In the genomic region with DNA sequence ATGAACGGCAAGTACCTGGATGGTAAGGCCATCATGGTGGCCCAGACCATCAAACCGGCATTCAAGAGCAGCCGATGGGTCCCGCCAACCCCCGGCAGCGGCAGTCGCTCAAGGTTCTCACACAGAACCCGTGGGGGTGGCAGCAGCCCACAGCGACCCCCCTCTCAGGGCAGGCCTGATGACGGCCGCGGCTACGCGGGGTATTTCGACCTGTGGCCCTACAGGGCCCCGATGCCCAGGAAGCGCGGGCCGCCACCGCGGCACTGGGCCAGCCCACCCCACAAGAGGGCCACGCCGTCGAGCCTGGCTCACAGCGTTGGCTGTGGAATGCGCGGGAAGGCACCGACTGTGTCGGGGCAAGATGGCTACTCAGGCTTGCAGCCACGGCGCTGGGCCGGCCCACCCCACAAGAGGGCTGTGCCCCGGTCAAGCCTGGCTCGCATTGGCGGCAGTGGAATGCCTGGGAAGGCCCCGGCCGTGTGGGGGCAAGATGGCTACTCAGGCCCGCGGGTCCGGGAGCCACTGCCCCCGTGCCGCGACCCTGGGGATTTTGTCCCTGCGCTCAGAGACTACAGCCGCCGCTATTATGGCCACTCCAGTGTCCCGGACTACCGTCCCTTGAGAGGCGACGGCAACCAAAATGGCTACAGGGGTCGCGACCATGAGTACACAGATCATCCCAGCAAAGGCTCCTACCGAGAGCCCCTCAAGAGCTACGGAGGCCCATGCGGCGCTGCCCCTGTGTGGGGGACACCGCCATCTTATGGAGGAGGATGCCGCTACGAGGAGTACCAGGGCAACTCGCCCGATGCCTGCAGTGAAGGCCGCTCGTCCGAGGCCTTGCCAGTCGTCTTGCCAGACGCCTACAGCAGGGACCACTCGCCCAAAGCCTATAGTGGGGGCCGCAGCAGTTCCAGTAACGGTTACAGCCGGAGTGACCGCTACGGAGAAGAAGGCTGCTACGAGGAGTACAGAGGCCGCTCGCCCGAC, we compare ENCODE assay signal across 39 cellular contexts. TPM values are rescaled to one million over a fixed set of nuclear protein-coding genes. Genes with fewer than 3 reads are reported as not detected.
"Had no signal": no experiment of that assay in that cellular context is flagged by ENCODE, and none has a peak within 500 bp of the region (broad histone marks: within the 10 kb centered on the region; RNA-seq: fewer than 3 reads in every experiment).

No MANE protein-coding gene starts in this region.

- H3K4me1 ChIP-seq: body of pancreas, breast epithelium had no signal

- H3K27ac Mint-ChIP-seq: activated B cell treated with CpG ODN at 0.5 μM for 24 hours; activated CD4-positive, alpha-beta memory T cell treated with anti-CD3 and anti-CD28 coated beads for 36 hours; activated CD4-positive, alpha-beta T cell treated with anti-CD3 and anti-CD28 coated beads, Interleukin-2, amount 10 ng/mL, durations not matched to agents 24 days and 14 days; activated CD8-positive, alpha-beta T cell treated with anti-CD3 and anti-CD28 coated beads for 36 hours; activated naive CD4-positive, alpha-beta T cell treated with anti-CD3 and anti-CD28 coated beads for 36 hours; activated naive CD8-positive, alpha-beta T cell treated with anti-CD3 and anti-CD28 coated beads for 36 hours; activated T-cell treated with anti-CD3 and anti-CD28 coated beads, Interleukin-2, amount 50 U/mL, for 72 hours; activated T-helper 1 cell treated with anti-CD3 and anti-CD28 coated beads, Interleukin-12 subunit alpha, Interleukin-12 subunit beta, Interleukin-2, Interleukin-4 antibody, amounts not matched to agents 30 ng/mL and 10 ng/mL and 1 ng/mL, durations not matched to agents 14 hours and 24 hours and 36 hours; activated T-helper 17 cell treated with anti-CD3 and anti-CD28 coated beads, Interleukin-2, amount 50 U/mL, for 72 hours; T-helper 1 cell treated with Interleukin-12 subunit alpha and Interleukin-12 subunit beta and Interleukin-4 antibody, amounts not matched to agents 30 μg/mL and 1 μg/mL, for 36 hours; T-helper 2 cell treated with Interferon-gamma antibody and Interleukin-4, amounts not matched to agents 5 μg/mL and 100 μg/mL, for 36 hours had no signal

- H3K27ac ChIP-seq: body of pancreas, brain microvascular endothelial cell, breast epithelium, VCaP had no signal

- H3K9me3 Mint-ChIP-seq: activated B cell treated with CpG ODN at 0.5 μM for 24 hours; activated CD8-positive, alpha-beta T cell treated with anti-CD3 and anti-CD28 coated beads for 36 hours; activated naive CD8-positive, alpha-beta T cell treated with anti-CD3 and anti-CD28 coated beads for 36 hours had no signal

- H3K36me3 Mint-ChIP-seq: activated CD4-positive, alpha-beta memory T cell treated with anti-CD3 and anti-CD28 coated beads for 36 hours; activated naive CD8-positive, alpha-beta T cell treated with anti-CD3 and anti-CD28 coated beads for 36 hours had no signal

- H3K27me3 Mint-ChIP-seq: activated B cell treated with CpG ODN at 0.5 μM for 24 hours; activated CD4-positive, alpha-beta memory T cell treated with anti-CD3 and anti-CD28 coated beads for 36 hours; activated CD4-positive, alpha-beta T cell treated with anti-CD3 and anti-CD28 coated beads, Interleukin-2, amount 10 ng/mL, durations not matched to agents 24 days and 14 days; activated CD8-positive, alpha-beta T cell treated with anti-CD3 and anti-CD28 coated beads for 36 hours; activated naive CD8-positive, alpha-beta T cell treated with anti-CD3 and anti-CD28 coated beads for 36 hours; activated T-helper 17 cell treated with anti-CD3 and anti-CD28 coated beads, Interleukin-2, amount 50 U/mL, for 72 hours had no signal

- H3K36me3 ChIP-seq: brain microvascular endothelial cell, breast epithelium had no signal

- H3K4me3 Mint-ChIP-seq: activated B cell treated with CpG ODN at 0.5 μM for 24 hours; activated CD4-positive, alpha-beta memory T cell treated with anti-CD3 and anti-CD28 coated beads for 36 hours; activated CD4-positive, alpha-beta T cell treated with anti-CD3 and anti-CD28 coated beads, Interleukin-2, amount 10 ng/mL, durations not matched to agents 24 days and 14 days; activated CD8-positive, alpha-beta T cell treated with anti-CD3 and anti-CD28 coated beads for 36 hours; activated naive CD4-positive, alpha-beta T cell treated with anti-CD3 and anti-CD28 coated beads for 36 hours; activated naive CD8-positive, alpha-beta T cell treated with anti-CD3 and anti-CD28 coated beads for 36 hours; activated T-cell treated with anti-CD3 and anti-CD28 coated beads, Interleukin-2, amount 50 U/mL, for 4 hours; activated T-cell treated with anti-CD3 and anti-CD28 coated beads, Interleukin-2, amount 50 U/mL, for 72 hours; activated T-helper 1 cell treated with anti-CD3 and anti-CD28 coated beads, Interleukin-12 subunit alpha, Interleukin-12 subunit beta, Interleukin-2, Interleukin-4 antibody, amounts not matched to agents 30 ng/mL and 10 ng/mL and 1 ng/mL, durations not matched to agents 14 hours and 24 hours and 36 hours; activated T-helper 17 cell treated with anti-CD3 and anti-CD28 coated beads, Interleukin-2, amount 50 U/mL, for 72 hours; T-helper 1 cell treated with Interleukin-12 subunit alpha and Interleukin-12 subunit beta and Interleukin-4 antibody, amounts not matched to agents 30 μg/mL and 1 μg/mL, for 36 hours; T-helper 2 cell treated with Interferon-gamma antibody and Interleukin-4, amounts not matched to agents 5 μg/mL and 100 μg/mL, for 36 hours had no signal

- H3K4me3 ChIP-seq: body of pancreas, breast epithelium had no signal

- H3K4me1 Mint-ChIP-seq: activated B cell treated with CpG ODN at 0.5 μM for 24 hours; activated CD4-positive, alpha-beta T cell treated with anti-CD3 and anti-CD28 coated beads, Interleukin-2, amount 10 ng/mL, durations not matched to agents 24 days and 14 days; activated naive CD8-positive, alpha-beta T cell treated with anti-CD3 and anti-CD28 coated beads for 36 hours; activated T-helper 17 cell treated with anti-CD3 and anti-CD28 coated beads, Interleukin-2, amount 50 U/mL, for 72 hours had no signal

- DNase-seq: activated B cell treated with CpG ODN at 0.5 μM for 24 hours; activated CD4-positive, alpha-beta memory T cell treated with anti-CD3 and anti-CD28 coated beads for 36 hours; activated CD4-positive, alpha-beta T cell treated with anti-CD3 and anti-CD28 coated beads for 4 hours; activated CD4-positive, alpha-beta T cell treated with anti-CD3 and anti-CD28 coated beads, Interleukin-2, amount 10 ng/mL, durations not matched to agents 24 days and 14 days; activated CD4-positive, alpha-beta T cell treated with anti-CD3 and anti-CD28 coated beads, Interleukin-2, amount 50 U/mL, for 1 hour; activated CD4-positive, alpha-beta T cell treated with anti-CD3 and anti-CD28 coated beads, Interleukin-2, amount 50 U/mL, for 4 hours; activated CD4-positive, CD25-positive, alpha-beta regulatory T cell treated with anti-CD3 and anti-CD28 coated beads, Interleukin-2, amount 50 U/mL, for 72 hours; activated CD8-positive, alpha-beta memory T cell treated with anti-CD3 and anti-CD28 coated beads, Interleukin-2, amount 50 U/mL, for 4 hours; activated CD8-positive, alpha-beta T cell treated with anti-CD3 and anti-CD28 coated beads for 36 hours; activated effector memory CD4-positive, alpha-beta T cell treated with anti-CD3 and anti-CD28 coated beads, Interleukin-2, amount 50 U/mL, for 16 hours; activated gamma-delta T cell treated with Interleukin-2 at 50 U/mL for 16 hours; activated naive CD4-positive, alpha-beta T cell; activated naive CD4-positive, alpha-beta T cell treated with anti-CD3 and anti-CD28 coated beads for 36 hours; activated naive CD4-positive, alpha-beta T cell treated with anti-CD3 and anti-CD28 coated beads, Interleukin-2, amount 50 U/mL, for 16 hours; activated naive CD8-positive, alpha-beta T cell treated with anti-CD3 and anti-CD28 coated beads for 36 hours; activated T-cell treated with anti-CD3 and anti-CD28 coated beads for 4 hours; activated T-cell treated with anti-CD3 and anti-CD28 coated beads, Interleukin-2, amount 50 U/mL, for 1 hour; activated T-cell treated with anti-CD3 and anti-CD28 coated beads, Interleukin-2, amount 50 U/mL, for 4 hours; activated T-cell treated with anti-CD3 and anti-CD28 coated beads, Interleukin-2, amount 50 U/mL, for 72 hours; amygdala; anterior cingulate cortex; body of pancreas; brain microvascular endothelial cell; central memory CD4-positive, alpha-beta T cell; SW 1271; T-helper 1 cell; T-helper 2 cell; T-helper 9 cell had no signal

- FAIRE-seq: astrocyte, TTC549 had no signal

- ATAC-seq: activated CD8-positive, alpha-beta T cell treated with anti-CD3 and anti-CD28 coated beads for 36 hours; activated naive CD4-positive, alpha-beta T cell treated with anti-CD3 and anti-CD28 coated beads, Interleukin-2, amount 50 U/mL, for 72 hours; activated T-cell treated with anti-CD3 and anti-CD28 coated beads, Interleukin-2, amount 50 U/mL, for 4 hours; activated T-cell treated with anti-CD3 and anti-CD28 coated beads, Interleukin-2, amount 50 U/mL, for 72 hours; activated T-helper 17 cell treated with anti-CD3 and anti-CD28 coated beads, Interleukin-2, amount 50 U/mL, for 72 hours; body of pancreas had no signal

- H3K9me3 ChIP-seq: body of pancreas had no signal

- H3K27me3 ChIP-seq: body of pancreas, brain microvascular endothelial cell had no signal

RNA-seq across cellular contexts. Expression of a gene that starts 0.7 kb away (rescaled TPM):
- total RNA-seq: activated B cell treated with CpG ODN at 0.5 μM for 24 hours; activated CD4-positive, alpha-beta memory T cell treated with anti-CD3 and anti-CD28 coated beads for 36 hours; activated CD4-positive, alpha-beta T cell treated with anti-CD3 and anti-CD28 coated beads, Interleukin-2, amount 10 ng/mL, durations not matched to agents 24 days and 14 days; activated CD8-positive, alpha-beta memory T cell treated with anti-CD3 and anti-CD28 coated beads for 36 hours; activated CD8-positive, alpha-beta T cell treated with anti-CD3 and anti-CD28 coated beads for 36 hours; activated naive CD4-positive, alpha-beta T cell treated with anti-CD3 and anti-CD28 coated beads for 36 hours; activated naive CD4-positive, alpha-beta T cell treated with anti-CD3 and anti-CD28 coated beads, Interleukin-2, amount 50 U/mL, for 72 hours; activated naive CD8-positive, alpha-beta T cell treated with anti-CD3 and anti-CD28 coated beads for 36 hours; activated T-cell treated with anti-CD3 and anti-CD28 coated beads, Interleukin-2, amount 50 U/mL, for 4 hours; activated T-cell treated with anti-CD3 and anti-CD28 coated beads, Interleukin-2, amount 50 U/mL, for 72 hours; activated T-helper 1 cell treated with anti-CD3 and anti-CD28 coated beads, Interleukin-12 subunit alpha, Interleukin-12 subunit beta, Interleukin-2, Interleukin-4 antibody, amounts not matched to agents 30 ng/mL and 10 ng/mL and 1 ng/mL, durations not matched to agents 14 hours and 24 hours and 36 hours; activated T-helper 17 cell treated with anti-CD3 and anti-CD28 coated beads, Interleukin-2, amount 50 U/mL, for 72 hours; astrocyte; body of pancreas; breast epithelium; cardiac septum had no signal

RNA-seq across cellular contexts. Expression of a gene that starts 44.0 kb away (rescaled TPM):
- total RNA-seq: activated B cell treated with CpG ODN at 0.5 μM for 24 hours; activated CD4-positive, alpha-beta memory T cell treated with anti-CD3 and anti-CD28 coated beads for 36 hours; activated CD4-positive, alpha-beta T cell treated with anti-CD3 and anti-CD28 coated beads, Interleukin-2, amount 10 ng/mL, durations not matched to agents 24 days and 14 days; activated CD8-positive, alpha-beta memory T cell treated with anti-CD3 and anti-CD28 coated beads for 36 hours; activated CD8-positive, alpha-beta T cell treated with anti-CD3 and anti-CD28 coated beads for 36 hours; activated naive CD4-positive, alpha-beta T cell treated with anti-CD3 and anti-CD28 coated beads for 36 hours; activated naive CD4-positive, alpha-beta T cell treated with anti-CD3 and anti-CD28 coated beads, Interleukin-2, amount 50 U/mL, for 72 hours; activated naive CD8-positive, alpha-beta T cell treated with anti-CD3 and anti-CD28 coated beads for 36 hours; activated T-cell treated with anti-CD3 and anti-CD28 coated beads, Interleukin-2, amount 50 U/mL, for 72 hours; activated T-helper 1 cell treated with anti-CD3 and anti-CD28 coated beads, Interleukin-12 subunit alpha, Interleukin-12 subunit beta, Interleukin-2, Interleukin-4 antibody, amounts not matched to agents 30 ng/mL and 10 ng/mL and 1 ng/mL, durations not matched to agents 14 hours and 24 hours and 36 hours; activated T-helper 17 cell treated with anti-CD3 and anti-CD28 coated beads, Interleukin-2, amount 50 U/mL, for 72 hours had no signal
